18 cellular contexts compared by ENCODE assay signal in genomic region chr7:1616741-1617140, GRCh38. TPM values are rescaled to one million over a fixed set of nuclear protein-coding genes. Genes with fewer than 3 reads are reported as not detected.
A peak's percentile ranks its signal among the peaks of the same experiment; 100 is the strongest.
DNase-seq lines count a peak whose midpoint lies in the region; ATAC-seq, FAIRE-seq and TF ChIP-seq lines count a peak whose summit lies in the region.
"Had no signal": no experiment of that assay in that cellular context is flagged by ENCODE, and none has a peak within 500 bp of the region (broad histone marks: within the 10 kb centered on the region; RNA-seq: fewer than 3 reads in every experiment).

No MANE protein-coding gene starts in this region.

- intact Hi-C loops in K562 (cut with micrococcal nuclease): no loop called here

- H2AFZ ChIP-seq in K562 (ENCODE audit: low read depth, low read length) (no peak overlapping the region), osteoblast (ENCODE audit: low read length) (no peak overlapping the region)

- H3K4me2 ChIP-seq in K562 (ENCODE audit: insufficient read depth, low read length): no peak overlapping the region
- no peak overlapping the region for H3K4me2 ChIP-seq in osteoblast (ENCODE audit: insufficient read depth, low read length)
- H3K4me2 ChIP-seq: BLaER1 had no signal

- no peaks in the 10 kb centered on the region for H3K9me3 Mint-ChIP-seq in activated naive CD4-positive, alpha-beta T cell treated with anti-CD3 and anti-CD28 coated beads, Interleukin-2, amount 50 U/mL, for 24 hours
- peaks cover 0 to 8% of the 10 kb centered on the region in 2 donors for H3K9me3 Mint-ChIP-seq in activated naive CD4-positive, alpha-beta T cell treated with anti-CD3 and anti-CD28 coated beads, Interleukin-2, amount 50 U/mL, for 72 hours
- H3K9me3 Mint-ChIP-seq in HFFc6: no peaks in the 10 kb centered on the region
- H3K9me3 Mint-ChIP-seq: CD4-positive, alpha-beta memory T cell; IgD-negative memory B cell had no signal

- no TSS peak for BruUV-seq in K562 (replicated peaks; lab: Mats Ljungman, UMichigan)

- TF ChIP-seq EP300 in K562 (IDR thresholded peaks at IDR 0.05; ENCODE audit: low read length): no peak

- H3K4me3 Mint-ChIP-seq in activated naive CD4-positive, alpha-beta T cell treated with anti-CD3 and anti-CD28 coated beads, Interleukin-2, amount 50 U/mL, for 24 hours: no peak overlapping the region
- no peak overlapping the region for H3K4me3 Mint-ChIP-seq in HFFc6
- H3K4me3 Mint-ChIP-seq: CD14-positive monocyte; CD4-positive, alpha-beta memory T cell; H9; IgD-negative memory B cell had no signal

- peak overlapping the region; percentile 30 for H3K27ac Mint-ChIP-seq in activated naive CD4-positive, alpha-beta T cell treated with anti-CD3 and anti-CD28 coated beads, Interleukin-2, amount 50 U/mL, for 24 hours
- H3K27ac Mint-ChIP-seq in activated naive CD4-positive, alpha-beta T cell treated with anti-CD3 and anti-CD28 coated beads, Interleukin-2, amount 50 U/mL, for 72 hours: no peak overlapping the region
- H3K27ac Mint-ChIP-seq in HFFc6: no peak overlapping the region
- H3K27ac Mint-ChIP-seq: CD14-positive monocyte; CD4-positive, alpha-beta memory T cell; H9; IgD-negative memory B cell had no signal

- no peaks in the 10 kb centered on the region for H3K4me1 Mint-ChIP-seq in activated naive CD4-positive, alpha-beta T cell treated with anti-CD3 and anti-CD28 coated beads, Interleukin-2, amount 50 U/mL, for 24 hours
- H3K4me1 Mint-ChIP-seq in HFFc6 (ENCODE audit: low read depth): peaks cover 9% of the 10 kb centered on the region
- H3K4me1 Mint-ChIP-seq: CD14-positive monocyte had no signal

- no peaks in the 10 kb centered on the region for H4K20me1 ChIP-seq in K562 (replicated peaks; ENCODE audit: control insufficient read depth, insufficient read depth, low read length)
- no peaks in the 10 kb centered on the region for H4K20me1 ChIP-seq in osteoblast (ENCODE audit: insufficient read depth, low read length)
- H4K20me1 ChIP-seq: BLaER1 had no signal

- no peak for DNase-seq in activated naive CD4-positive, alpha-beta T cell treated with anti-CD3 and anti-CD28 coated beads, Interleukin-2, amount 50 U/mL, for 72 hours (ENCODE audit: low spot score in 2 of 2)
- DNase-seq in H7 (peak; percentile 30), K562 (ENCODE audit: extremely low read depth in 1 of 4, low spot score in 3 of 4) (peak in 1 of 4 experiments; percentile 4), osteoblast (ENCODE audit: insufficient read length, low spot score, missing footprints) (peak; percentile 44), HFFc6 (no peak)
- no peak for DNase-seq in stimulated activated naive CD4-positive, alpha-beta T cell treated with Interleukin-2 at 50 U/mL for 16 hours (lab: John Stamatoyannopoulos, UW)
- DNase-seq: 8988T; CD4-positive, alpha-beta memory T cell; DMS79 treated with DMSO at 0.1 percent for 48 hours; GF-D8; GOT3; H9 had no signal

- H3K9me3 ChIP-seq in K562 (replicated peaks; ENCODE audit: control insufficient read depth, insufficient read depth, low read depth, low read length) (no peaks in the 10 kb centered on the region), osteoblast (ENCODE audit: low read depth, low read length) (no peaks in the 10 kb centered on the region)

- TF ChIP-seq POLR2A in K562 (conservative IDR thresholded peaks at IDR 0.05): no peak

- no peak for TF ChIP-seq RAD21 in K562 (CRISPR knock-in tag; conservative IDR thresholded peaks at IDR 0.05 in 1 of 2, IDR thresholded peaks at IDR 0.05 in 1 of 2)

- no peaks in the 10 kb centered on the region for H3K9me1 ChIP-seq in K562 (ENCODE audit: control insufficient read depth, insufficient read depth, low read length)

- H3K36me3 Mint-ChIP-seq in activated naive CD4-positive, alpha-beta T cell treated with anti-CD3 and anti-CD28 coated beads, Interleukin-2, amount 50 U/mL, for 24 hours: peaks cover 1% of the 10 kb centered on the region
- no peaks in the 10 kb centered on the region for H3K36me3 Mint-ChIP-seq in activated naive CD4-positive, alpha-beta T cell treated with anti-CD3 and anti-CD28 coated beads, Interleukin-2, amount 50 U/mL, for 72 hours
- no peaks in the 10 kb centered on the region for H3K36me3 Mint-ChIP-seq in HFFc6 (ENCODE audit: low read depth)
- H3K36me3 Mint-ChIP-seq: CD14-positive monocyte; CD4-positive, alpha-beta memory T cell; IgD-negative memory B cell had no signal

- in situ Hi-C loops in K562 (cut with MboI): no loop called here

- peaks cover 0 to 20% of the 10 kb centered on the region in 2 experiments; a peak in 2 of 5 replicates for H3K4me1 ChIP-seq in K562 (replicated peaks in 1 of 2; ENCODE audit: control insufficient read depth in 2 of 2, insufficient read depth in 2 of 2, low read length in 2 of 2)
- no peaks in the 10 kb centered on the region for H3K4me1 ChIP-seq in osteoblast (ENCODE audit: insufficient read depth, low read length)
- H3K4me1 ChIP-seq: BLaER1 had no signal

- H3K36me3 ChIP-seq in H7 (replicated peaks; ENCODE audit: control insufficient read depth, insufficient read depth, low read length): no peaks in the 10 kb centered on the region
- H3K36me3 ChIP-seq in K562 (ENCODE audit: control insufficient read depth, insufficient read depth, low read length): no peaks in the 10 kb centered on the region
- H3K36me3 ChIP-seq in osteoblast (ENCODE audit: insufficient read depth, low read length): no peaks in the 10 kb centered on the region
- H3K36me3 ChIP-seq: BLaER1 had no signal

- no peak for ATAC-seq in activated naive CD4-positive, alpha-beta T cell treated with anti-CD3 and anti-CD28 coated beads, Interleukin-2, amount 50 U/mL, for 72 hours
- ATAC-seq in K562: no peak
- ATAC-seq in GM19351 (IDR thresholded peaks at IDR 0.05; ENCODE audit: unreplicated experiment): no peak

- TF ChIP-seq CTCF in K562 (IDR thresholded peaks at IDR 0.05 in 2 of 3, conservative IDR thresholded peaks at IDR 0.05 in 1 of 3; ENCODE audit: insufficient read depth in 2 of 3, low read depth in 1 of 3, low read length in 3 of 3) (no peak), osteoblast (IDR thresholded peaks at IDR 0.05; ENCODE audit: extremely low read depth, low read depth, low read length) (no peak), HFFc6 (IDR thresholded peaks at IDR 0.05) (no peak)

- POLR2A ChIA-PET in K562 (lab: Yijun Ruan, JAX): interaction anchor here (0.7 kb wide), 1 partner anchor 439 kb away, joined by 4 read pairs; no protein-coding TSS in a partner anchor

- H3K27me3 ChIP-seq in H7 (ENCODE audit: control insufficient read depth, insufficient read depth, low read length) (no peaks in the 10 kb centered on the region), K562 (ENCODE audit: control insufficient read depth in 2 of 2, insufficient read depth in 2 of 2, low read length in 2 of 2) (peaks cover 17 to 36% of the 10 kb centered on the region in 2 experiments), osteoblast (ENCODE audit: insufficient read depth, low read length) (peaks cover 10% of the 10 kb centered on the region)
- H3K27me3 ChIP-seq: BLaER1 had no signal

- H3K79me2 ChIP-seq in K562 (ENCODE audit: control insufficient read depth, insufficient read depth, low read length) (no peaks in the 10 kb centered on the region), osteoblast (ENCODE audit: insufficient read depth, low read length) (no peaks in the 10 kb centered on the region)

- H3K27ac ChIP-seq in K562 (ENCODE audit: extremely low read depth, low read depth, low read length): no peak overlapping the region
- H3K27ac ChIP-seq in osteoblast (ENCODE audit: low read depth, low read length): no peak overlapping the region
- H3K27ac ChIP-seq: BLaER1 had no signal

- 1% methylated on average over 6 of the region's 8 CpGs for WGBS in K562 (ENCODE audit: insufficient coverage, low coverage, missing lambda C conversion rate)

- H3K9ac ChIP-seq in K562 (ENCODE audit: insufficient read depth in 1 of 2, low read depth in 2 of 2, low read length in 2 of 2): no peak overlapping the region
- H3K9ac ChIP-seq: BLaER1 had no signal

- H3K4me3 ChIP-seq in H7 (ENCODE audit: insufficient read depth, low read depth, low read length) (no peak overlapping the region), K562 (no peak overlapping the region), osteoblast (ENCODE audit: insufficient read depth, low read length) (no peak overlapping the region)
- H3K4me3 ChIP-seq: BLaER1 had no signal

- CTCF ChIA-PET in K562 (lab: Yijun Ruan, JAX; ENCODE audit: low intra/inter-chr PET ratio): no interaction called here

- no peak for FAIRE-seq in K562 (lab: Jason Lieb, UNC)

- no peaks in the 10 kb centered on the region for H3K27me3 Mint-ChIP-seq in activated naive CD4-positive, alpha-beta T cell treated with anti-CD3 and anti-CD28 coated beads, Interleukin-2, amount 50 U/mL, for 24 hours
- H3K27me3 Mint-ChIP-seq in HFFc6 (ENCODE audit: insufficient read depth): peaks cover 26% of the 10 kb centered on the region
- H3K27me3 Mint-ChIP-seq: CD4-positive, alpha-beta memory T cell; IgD-negative memory B cell had no signal

RNA-seq across cellular contexts. Expression of gene PSMG3, which starts 46.9 kb away (rescaled TPM):
- 10 to 100 TPM; 26.8 to 36.4 TPM for total RNA-seq in activated naive CD4-positive, alpha-beta T cell treated with anti-CD3 and anti-CD28 coated beads, Interleukin-2, amount 50 U/mL, for 72 hours
- total RNA-seq in H7 (2014; rRNA removed; shearing (Covaris generic)): 45.9 and 49.8 TPM in 2 replicates
- 26.2 and 74.4 TPM in 2 replicates for total RNA-seq in K562 (2011; cell fraction: chromatin; rRNA removed; ENCODE audit: low replicate concordance)
- total RNA-seq in K562 (2011; cell fraction: nucleolus; rRNA removed): 89.7 and 92.9 TPM in 2 replicates
- 63.3 and 66.8 TPM in 2 replicates for total RNA-seq in K562 (2011; cell fraction: nucleoplasm; rRNA removed)
- total RNA-seq in K562 (2014; rRNA removed) (122 and 132 TPM in 2 replicates), K562 (2014; rRNA removed; fragmentation: Illumina TruSeq; extraction: Trizol) (46.5 and 57.2 TPM in 2 replicates), K562 (2015; rRNA removed; fragmentation: Illumina TruSeq; extraction: Trizol) (81.5 and 83.4 TPM in 2 replicates), K562 (2021) (77.3 and 80.1 TPM in 2 replicates), osteoblast (32.1 and 38.7 TPM in 2 replicates)
- polyA plus RNA-seq in K562 (2011; rRNA removed) (93.6 and 96.3 TPM in 2 replicates), K562 (2014; fragmentation: Illumina TruSeq; extraction: Trizol) (54.0 and 64.6 TPM in 2 replicates), K562 (2014; fragmentation: Nextera tagmentation; extraction: Ambion mirVana) (10 to 100 TPM; 34.8 to 55.3 TPM), K562 (2014; rRNA removed) (121 and 136 TPM in 2 replicates)
- 110 and 136 TPM in 2 replicates for polyA plus RNA-seq in K562 (2011; cell fraction: cytosol; rRNA removed)
- polyA plus RNA-seq in K562 (2011; cell fraction: nucleus; rRNA removed): 144 and 158 TPM in 2 replicates
- polyA plus RNA-seq in K562 (2012): 65.4 and 71.5 TPM in 2 replicates
- polyA minus RNA-seq in K562 (2011; rRNA and poly(A)+ RNA removed): 20.1 and 30.9 TPM in 2 replicates
- polyA minus RNA-seq in K562 (2011; cell fraction: cytosol; rRNA and poly(A)+ RNA removed): 22.6 and 24.3 TPM in 2 replicates
- polyA minus RNA-seq in K562 (2011; cell fraction: nucleus; rRNA and poly(A)+ RNA removed): 12.3 and 13.9 TPM in 2 replicates
- 10 to 100 TPM; 25.6 to 31.0 (median 28.2) TPM for total RNA-seq in HFFc6 (2021; fragmentation: NEBNext Ultra II Directional; extraction: Animal tissue kit (Norgen Biotek cat#: 25700))

RNA-seq across cellular contexts. Expression of gene ELFN1, which starts 53.3 kb away (rescaled TPM):
- under 1 TPM in 1 of 2 donors, not detected in 1; 0.07 TPM for total RNA-seq in activated naive CD4-positive, alpha-beta T cell treated with anti-CD3 and anti-CD28 coated beads, Interleukin-2, amount 50 U/mL, for 72 hours
- 16.0 and 19.9 TPM in 2 replicates for total RNA-seq in H7 (2014; rRNA removed; shearing (Covaris generic))
- 0.25 TPM in 1 of 2 replicates, not detected in the other for total RNA-seq in K562 (2011; cell fraction: chromatin; rRNA removed; ENCODE audit: low replicate concordance)
- 0.39 and 0.67 TPM in 2 replicates for total RNA-seq in K562 (2011; cell fraction: nucleolus; rRNA removed)
- 0.07 and 0.31 TPM in 2 replicates for total RNA-seq in K562 (2011; cell fraction: nucleoplasm; rRNA removed)
- total RNA-seq in K562 (2014; rRNA removed) (0.23 and 0.45 TPM in 2 replicates), K562 (2014; rRNA removed; fragmentation: Illumina TruSeq; extraction: Trizol) (0.04 and 0.06 TPM in 2 replicates), K562 (2015; rRNA removed; fragmentation: Illumina TruSeq; extraction: Trizol) (0.08 and 0.18 TPM in 2 replicates), K562 (2021) (0.45 and 0.64 TPM in 2 replicates), osteoblast (12.7 and 14.1 TPM in 2 replicates)
- polyA plus RNA-seq in K562 (2011; rRNA removed) (0.13 and 0.41 TPM in 2 replicates), K562 (2014; fragmentation: Illumina TruSeq; extraction: Trizol) (0.06 and 0.28 TPM in 2 replicates), K562 (2014; fragmentation: Nextera tagmentation; extraction: Ambion mirVana) (not detected), K562 (2014; rRNA removed) (0.11 and 0.33 TPM in 2 replicates)
- polyA plus RNA-seq in K562 (2011; cell fraction: cytosol; rRNA removed): 0.44 and 0.81 TPM in 2 replicates
- 0.26 and 0.31 TPM in 2 replicates for polyA plus RNA-seq in K562 (2011; cell fraction: nucleus; rRNA removed)
- polyA plus RNA-seq in K562 (2012): 0.35 and 0.39 TPM in 2 replicates
- polyA minus RNA-seq in K562 (2011; rRNA and poly(A)+ RNA removed): 0.07 and 0.15 TPM in 2 replicates
- polyA minus RNA-seq in K562 (2011; cell fraction: cytosol; rRNA and poly(A)+ RNA removed): 0.38 and 1.0 TPM in 2 replicates
- polyA minus RNA-seq in K562 (2011; cell fraction: nucleus; rRNA and poly(A)+ RNA removed): 0.13 and 0.44 TPM in 2 replicates
- 1 to 10 TPM; 1.5 to 4.2 (median 1.6) TPM for total RNA-seq in HFFc6 (2021; fragmentation: NEBNext Ultra II Directional; extraction: Animal tissue kit (Norgen Biotek cat#: 25700))
- total RNA-seq: A673 had no signal
- polyA plus RNA-seq: CD14-positive monocyte; CD4-positive, alpha-beta memory T cell had no signal

Comparison
In these comparisons a context has a peak if more than half of its experiments do, and no peak if none do; other contexts are left out.
1. DNase-seq: peak in H7 (single experiment) and osteoblast (single experiment); none in activated naive CD4-positive, alpha-beta T cell treated with anti-CD3 and anti-CD28 coated beads, Interleukin-2, amount 50 U/mL, for 72 hours (0 of 2), HFFc6 (single experiment) and stimulated activated naive CD4-positive, alpha-beta T cell treated with Interleukin-2 at 50 U/mL for 16 hours (single experiment).